In genomic region chr6:26329763-26330511, GRCh38 we compare ENCODE assay signal across 8 cellular contexts. TPM values are rescaled to one million over a fixed set of nuclear protein-coding genes. Genes with fewer than 3 reads are reported as not detected.
DNase-seq lines count a peak whose midpoint lies in the region; TF ChIP-seq lines count a peak whose summit lies in the region.

No MANE protein-coding gene starts in this region.

- no peak overlapping the region for H2BK15ac ChIP-seq in H9 (ENCODE audit: low read depth, low read length)

- no peaks in the 10 kb centered on the region for H3K79me1 ChIP-seq in H9 (ENCODE audit: insufficient read depth, low read depth, low read length, poor library complexity, severe bottlenecking)

- H3K79me2 ChIP-seq in H9 (ENCODE audit: insufficient read depth, low read length) = no peaks in the 10 kb centered on the region

- no peak overlapping the region for H3K4ac ChIP-seq in H9 (ENCODE audit: low read depth, low read length)

- H3K4me3 Mint-ChIP-seq in H9 = peak overlapping the region; percentile 80 to 90

- no peak for TF ChIP-seq CTCF in 22Rv1 (IDR thresholded peaks at IDR 0.05)
- no peak for TF ChIP-seq CTCF in H9 (conservative IDR thresholded peaks at IDR 0.05)

- no peak overlapping the region for H2BK5ac ChIP-seq in H9 (ENCODE audit: insufficient read length, low read length)

- H3K23ac ChIP-seq in H9 (ENCODE audit: insufficient read length, low read depth, low read length) = no peak overlapping the region

- H3K23me2 ChIP-seq in H9 (ENCODE audit: insufficient read length, low read depth, low read length, poor library complexity, severe bottlenecking) = peaks cover 18% of the 10 kb centered on the region

- H3K27me3 ChIP-seq in H9 (ENCODE audit: insufficient read depth, low read length) = peaks cover 6% of the 10 kb centered on the region; the same call in 1 of the 2 replicates

- DNase-seq in H9 (peak; percentile 66), NCI-H774 (lab: John Stamatoyannopoulos, UW) (peak; percentile 65), glomerular visceral epithelial cell (ENCODE audit: extremely low spot score) (peak; percentile 71), hepatic stellate cell (ENCODE audit: low spot score) (no peak), iPS-NIHi11 (ENCODE audit: low spot score) (no peak)
- DNase-seq in activated CD8-positive, alpha-beta memory T cell treated with anti-CD3 and anti-CD28 coated beads, Interleukin-2, amount 50 U/mL, for 4 hours = peak; percentile 45
- DNase-seq in stimulated activated CD8-positive, alpha-beta memory T cell treated with anti-CD3 and anti-CD28 coated beads, Interleukin-4, amount 100 ng/mL, for 48 hours = peak; percentile 86

- no peak overlapping the region for H4K8ac ChIP-seq in H9 (replicated peaks; ENCODE audit: insufficient read length, low read depth, low read length)

- no peak overlapping the region for H2AFZ ChIP-seq in H9 (ENCODE audit: low read length)

- peaks cover 35% of the 10 kb centered on the region for H3K27me3 Mint-ChIP-seq in H9 (ENCODE audit: low read depth)

- H3K9me3 Mint-ChIP-seq in H9 = peaks cover 2 to 3% of the 10 kb centered on the region in 2 experiments; a peak in 2 of 5 replicates

- no peak overlapping the region for H2BK20ac ChIP-seq in H9 (ENCODE audit: low read depth, low read length, poor library complexity, severe bottlenecking)

- no CpG with 5 or more reads among the region's 16 CpGs for WGBS in H9 (ENCODE audit: extremely low coverage, insufficient read length, low lambda C conversion rate)

- peak overlapping the region in 1 of 3 experiments; percentile 86; a peak in 1 of 7 replicates for H3K27ac Mint-ChIP-seq in H9

- H3K14ac ChIP-seq in H9 (ENCODE audit: insufficient read depth, low read length) = no peak overlapping the region

- no peak overlapping the region for H3K18ac ChIP-seq in H9 (ENCODE audit: insufficient read length, low read depth, low read length)

- peaks cover 0 to 1% (median 0%) of the 10 kb centered on the region in 3 experiments; a peak in 1 of 7 replicates for H3K36me3 Mint-ChIP-seq in H9 (ENCODE audit: insufficient read depth in 1 of 3, low read depth in 3 of 3)

- no peak overlapping the region for H2BK12ac ChIP-seq in H9 (ENCODE audit: insufficient read length, low read depth, low read length)

- H3K27ac ChIP-seq in 22Rv1 (peak overlapping the region; percentile 82), H9 (ENCODE audit: insufficient read length, low read depth, low read length) (no peak overlapping the region)

- H3K56ac ChIP-seq in H9 (ENCODE audit: insufficient read length, low read depth, low read length) = no peak overlapping the region

- no peak overlapping the region for H3T11ph ChIP-seq in H9 (ENCODE audit: low read length)

- peaks cover 14 to 15% of the 10 kb centered on the region in 2 experiments for H3K4me1 Mint-ChIP-seq in H9

- H4K20me1 ChIP-seq in H9 (ENCODE audit: control insufficient read depth, insufficient read depth, insufficient read length) = no peaks in the 10 kb centered on the region

- H3K9me3 ChIP-seq in H9 (ENCODE audit: control insufficient read depth, low read depth, low read length) = no peaks in the 10 kb centered on the region

- peak overlapping the region; percentile 100 for H3K4me2 ChIP-seq in H9 (ENCODE audit: insufficient read depth, insufficient read length, low read length)

- no peak overlapping the region for H3K9ac ChIP-seq in H9 (ENCODE audit: extremely low read depth, insufficient read length, low read length)

- H2BK120ac ChIP-seq in H9 (ENCODE audit: low read depth, low read length, poor library complexity, severe bottlenecking) = no peak overlapping the region

- H3K4me1 ChIP-seq in H9 (ENCODE audit: insufficient read depth, low read length) = no peaks in the 10 kb centered on the region

- H4K91ac ChIP-seq in H9 (ENCODE audit: insufficient read length, low read depth, low read length) = no peak overlapping the region

- no peak overlapping the region for H2AK5ac ChIP-seq in H9 (ENCODE audit: insufficient read length, low read length)

- H4K5ac ChIP-seq in H9 (ENCODE audit: insufficient read length, low read depth, low read length) = no peak overlapping the region

RNA-seq across cellular contexts. Expression of gene BTN3A2, which starts 35.1 kb away (rescaled TPM):
- 3.3 and 4.0 TPM in 2 replicates for total RNA-seq in H9 (2021)

RNA-seq across cellular contexts. Expression of gene BTN2A2, which starts 53.0 kb away (rescaled TPM):
- 14.4 and 17.4 TPM in 2 replicates for total RNA-seq in H9 (2021)

Comparison
In these comparisons a context has a peak if more than half of its experiments do, and no peak if none do; other contexts are left out.
1. DNase-seq: peak in H9 (single experiment), NCI-H774 (single experiment), activated CD8-positive, alpha-beta memory T cell treated with anti-CD3 and anti-CD28 coated beads, Interleukin-2, amount 50 U/mL, for 4 hours (single experiment), glomerular visceral epithelial cell (single experiment) and stimulated activated CD8-positive, alpha-beta memory T cell treated with anti-CD3 and anti-CD28 coated beads, Interleukin-4, amount 100 ng/mL, for 48 hours (single experiment); none in hepatic stellate cell (single experiment) and iPS-NIHi11 (single experiment).